In genomic region chr10:123974406-123974805, GRCh38 we compare ENCODE assay signal across 2 cellular contexts.
TF ChIP-seq lines count a peak whose summit lies in the region.

No MANE protein-coding gene starts in this region.

TF ChIP-seq in GM23338, 12 proteins besides CTCF, POLR2A, EP300 and RAD21 (continued from another document):
- TF ChIP-seq, protein P1, sequence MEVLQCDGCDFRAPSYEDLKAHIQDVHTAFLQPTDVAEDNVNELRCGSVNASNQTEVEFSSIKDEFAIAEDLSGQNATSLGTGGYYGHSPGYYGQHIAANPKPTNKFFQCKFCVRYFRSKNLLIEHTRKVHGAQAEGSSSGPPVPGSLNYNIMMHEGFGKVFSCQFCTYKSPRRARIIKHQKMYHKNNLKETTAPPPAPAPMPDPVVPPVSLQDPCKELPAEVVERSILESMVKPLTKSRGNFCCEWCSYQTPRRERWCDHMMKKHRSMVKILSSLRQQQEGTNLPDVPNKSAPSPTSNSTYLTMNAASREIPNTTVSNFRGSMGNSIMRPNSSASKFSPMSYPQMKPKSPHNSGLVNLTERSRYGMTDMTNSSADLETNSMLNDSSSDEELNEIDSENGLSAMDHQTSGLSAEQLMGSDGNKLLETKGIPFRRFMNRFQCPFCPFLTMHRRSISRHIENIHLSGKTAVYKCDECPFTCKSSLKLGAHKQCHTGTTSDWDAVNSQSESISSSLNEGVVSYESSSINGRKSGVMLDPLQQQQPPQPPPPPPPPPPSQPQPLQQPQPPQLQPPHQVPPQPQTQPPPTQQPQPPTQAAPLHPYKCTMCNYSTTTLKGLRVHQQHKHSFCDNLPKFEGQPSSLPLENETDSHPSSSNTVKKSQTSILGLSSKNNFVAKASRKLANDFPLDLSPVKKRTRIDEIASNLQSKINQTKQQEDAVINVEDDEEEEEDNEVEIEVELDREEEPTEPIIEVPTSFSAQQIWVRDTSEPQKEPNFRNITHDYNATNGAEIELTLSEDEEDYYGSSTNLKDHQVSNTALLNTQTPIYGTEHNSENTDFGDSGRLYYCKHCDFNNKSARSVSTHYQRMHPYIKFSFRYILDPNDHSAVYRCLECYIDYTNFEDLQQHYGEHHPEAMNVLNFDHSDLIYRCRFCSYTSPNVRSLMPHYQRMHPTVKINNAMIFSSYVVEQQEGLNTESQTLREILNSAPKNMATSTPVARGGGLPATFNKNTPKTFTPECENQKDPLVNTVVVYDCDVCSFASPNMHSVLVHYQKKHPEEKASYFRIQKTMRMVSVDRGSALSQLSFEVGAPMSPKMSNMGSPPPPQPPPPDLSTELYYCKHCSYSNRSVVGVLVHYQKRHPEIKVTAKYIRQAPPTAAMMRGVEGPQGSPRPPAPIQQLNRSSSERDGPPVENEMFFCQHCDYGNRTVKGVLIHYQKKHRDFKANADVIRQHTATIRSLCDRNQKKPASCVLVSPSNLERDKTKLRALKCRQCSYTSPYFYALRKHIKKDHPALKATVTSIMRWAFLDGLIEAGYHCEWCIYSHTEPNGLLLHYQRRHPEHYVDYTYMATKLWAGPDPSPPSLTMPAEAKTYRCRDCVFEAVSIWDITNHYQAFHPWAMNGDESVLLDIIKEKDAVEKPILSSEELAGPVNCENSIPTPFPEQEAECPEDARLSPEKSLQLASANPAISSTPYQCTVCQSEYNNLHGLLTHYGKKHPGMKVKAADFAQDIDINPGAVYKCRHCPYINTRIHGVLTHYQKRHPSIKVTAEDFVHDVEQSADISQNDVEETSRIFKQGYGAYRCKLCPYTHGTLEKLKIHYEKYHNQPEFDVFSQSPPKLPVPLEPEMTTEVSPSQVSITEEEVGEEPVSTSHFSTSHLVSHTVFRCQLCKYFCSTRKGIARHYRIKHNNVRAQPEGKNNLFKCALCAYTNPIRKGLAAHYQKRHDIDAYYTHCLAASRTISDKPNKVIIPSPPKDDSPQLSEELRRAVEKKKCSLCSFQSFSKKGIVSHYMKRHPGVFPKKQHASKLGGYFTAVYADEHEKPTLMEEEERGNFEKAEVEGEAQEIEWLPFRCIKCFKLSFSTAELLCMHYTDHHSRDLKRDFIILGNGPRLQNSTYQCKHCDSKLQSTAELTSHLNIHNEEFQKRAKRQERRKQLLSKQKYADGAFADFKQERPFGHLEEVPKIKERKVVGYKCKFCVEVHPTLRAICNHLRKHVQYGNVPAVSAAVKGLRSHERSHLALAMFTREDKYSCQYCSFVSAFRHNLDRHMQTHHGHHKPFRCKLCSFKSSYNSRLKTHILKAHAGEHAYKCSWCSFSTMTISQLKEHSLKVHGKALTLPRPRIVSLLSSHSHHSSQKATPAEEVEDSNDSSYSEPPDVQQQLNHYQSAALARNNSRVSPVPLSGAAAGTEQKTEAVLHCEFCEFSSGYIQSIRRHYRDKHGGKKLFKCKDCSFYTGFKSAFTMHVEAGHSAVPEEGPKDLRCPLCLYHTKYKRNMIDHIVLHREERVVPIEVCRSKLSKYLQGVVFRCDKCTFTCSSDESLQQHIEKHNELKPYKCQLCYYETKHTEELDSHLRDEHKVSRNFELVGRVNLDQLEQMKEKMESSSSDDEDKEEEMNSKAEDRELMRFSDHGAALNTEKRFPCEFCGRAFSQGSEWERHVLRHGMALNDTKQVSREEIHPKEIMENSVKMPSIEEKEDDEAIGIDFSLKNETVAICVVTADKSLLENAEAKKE (CRISPR knock-in tag; IDR thresholded peaks at IDR 0.05): no peak
- TF ChIP-seq POLR2AphosphoS5 (IDR thresholded peaks at IDR 0.05; ENCODE audit: low read depth): no peak
- peak; percentile 81 for TF ChIP-seq ZNF331 (CRISPR knock-in tag; IDR thresholded peaks at IDR 0.05; ENCODE audit: low read depth)

TF ChIP-seq in endothelial cell of umbilical vein, 7 proteins besides CTCF, POLR2A, EP300 and RAD21:
- TF ChIP-seq FOS (IDR thresholded peaks at IDR 0.05; ENCODE audit: borderline replicate concordance, insufficient read depth, low read length): peak; percentile 10
- no peak for TF ChIP-seq EZH2 (IDR thresholded peaks at IDR 0.05; ENCODE audit: borderline replicate concordance, low read depth, low read length, severe bottlenecking)
- TF ChIP-seq JUN (IDR thresholded peaks at IDR 0.05; ENCODE audit: borderline replicate concordance, insufficient read depth, insufficient read length, low read depth): no peak
- no peak for TF ChIP-seq POLR2AphosphoS5 (IDR thresholded peaks at IDR 0.05; ENCODE audit: insufficient read depth, low read depth, low read length)
